ENCODE assay signal across 20 cellular contexts in the genomic region with DNA sequence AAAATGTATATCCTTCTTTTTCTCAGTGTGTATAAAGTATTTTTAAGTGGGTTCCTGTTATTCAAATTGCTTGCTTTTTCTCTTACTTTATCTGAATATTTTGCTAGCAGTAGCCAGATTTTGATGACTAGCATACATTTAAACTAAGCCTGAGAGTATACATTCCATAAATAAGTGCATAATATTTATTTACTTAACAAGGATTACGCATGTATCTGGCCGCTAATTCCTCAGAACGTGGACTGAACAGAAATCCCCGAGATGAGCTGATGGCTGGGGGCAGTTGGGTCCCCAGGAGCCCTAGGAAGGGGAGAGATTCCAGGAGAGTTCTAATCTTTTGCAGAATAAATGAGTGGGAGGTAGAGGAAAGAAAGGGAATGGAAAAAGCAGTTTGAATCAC.
DNase-seq lines count a peak whose midpoint lies in the region; ATAC-seq and TF ChIP-seq lines count a peak whose summit lies in the region.
"Had no signal": no experiment of that assay in that cellular context is flagged by ENCODE, and none has a peak within 500 bp of the region (broad histone marks: within the 10 kb centered on the region; RNA-seq: fewer than 3 reads in every experiment).

No MANE protein-coding gene starts in this region.

- H3K4me1 Mint-ChIP-seq in nephron, result peaks cover 23% of the 10 kb centered on the region

- DNase-seq in HCEC 1CT (peak; percentile 37), A172 (ENCODE audit: low spot score) (no peak)
- DNase-seq: BE2C; CD8-positive, alpha-beta T cell; DND-41; GF-D8; H9; NCI-H1105 treated with DMSO at 0.1 percent for 48 hours; NCI-H187; NCI-H345; NCI-H526 treated with DMSO at 0.1 percent for 48 hours; NK-92 treated with Interleukin-12 subunit alpha and Interleukin-12 subunit beta, amount 100 ng/mL, for 24 hours; OCI-M1; SJCRH30 had no signal

- no peaks in the 10 kb centered on the region for H3K27me3 Mint-ChIP-seq in nephron (ENCODE audit: low read depth)

- H3K9me3 Mint-ChIP-seq in nephron, result no peaks in the 10 kb centered on the region
- H3K9me3 Mint-ChIP-seq: CD8-positive, alpha-beta T cell; H9 had no signal

- H3K27ac Mint-ChIP-seq in nephron, result peak overlapping the region in 2 of 3 experiments; percentile 4 to 67
- H3K27ac Mint-ChIP-seq: CD8-positive, alpha-beta T cell; H9 had no signal

- peaks cover 26% of the 10 kb centered on the region for H3K36me3 Mint-ChIP-seq in nephron (ENCODE audit: low read depth)
- H3K36me3 Mint-ChIP-seq: CD8-positive, alpha-beta T cell had no signal

- ATAC-seq in GM19467 (IDR thresholded peaks at IDR 0.05; ENCODE audit: unreplicated experiment) (no peak), GM18868 (IDR thresholded peaks at IDR 0.05; ENCODE audit: unreplicated experiment) (no peak)
- ATAC-seq: CD8-positive, alpha-beta T cell had no signal

- H3K4me3 Mint-ChIP-seq in nephron, result no peak overlapping the region
- H3K4me3 Mint-ChIP-seq: CD8-positive, alpha-beta T cell; H9 had no signal

- H3K27ac ChIP-seq in C4-2B (peak overlapping the region; percentile 70), angular gyrus (ENCODE audit: low read depth, low read length) (peak overlapping the region; percentile 22)
- H3K27ac ChIP-seq: HL-60, SJCRH30 had no signal

- no peak for TF ChIP-seq CTCF in C4-2B (conservative IDR thresholded peaks at IDR 0.05)
- TF ChIP-seq CTCF in nephron (IDR thresholded peaks at IDR 0.05; ENCODE audit: unreplicated experiment in 3 of 3), result no peak
